ENCODE assay signal across 12 cellular contexts in genomic region chr2:164014068-164014577, GRCh38.
DNase-seq lines count a peak whose midpoint lies in the region; ATAC-seq and TF ChIP-seq lines count a peak whose summit lies in the region.
"Had no signal": no experiment of that assay in that cellular context is flagged by ENCODE, and none has a peak within 500 bp of the region (broad histone marks: within the 10 kb centered on the region; RNA-seq: fewer than 3 reads in every experiment).

No MANE protein-coding gene starts in this region.

- peaks cover 23% of the 10 kb centered on the region for H3K4me1 Mint-ChIP-seq in chondrocyte (ENCODE audit: low read depth)

- H3K9ac ChIP-seq in HUES48 (ENCODE audit: low read depth, low read length), result peak overlapping the region; percentile 35; the same call in 1 of the 2 replicates

- H3K36me3 ChIP-seq in HUES48 (ENCODE audit: control insufficient read depth, insufficient read depth, low read length), result no peaks in the 10 kb centered on the region
- H3K36me3 ChIP-seq in gastrocnemius medialis, result no peaks in the 10 kb centered on the region
- H3K36me3 ChIP-seq: cardiac muscle cell had no signal

- no peaks in the 10 kb centered on the region for H3K27me3 Mint-ChIP-seq in chondrocyte (ENCODE audit: low read depth)

- intact Hi-C loops in gastrocnemius medialis (cut with DNase I; ENCODE audit: low total_unique reads), result no loop called here

- peaks cover 14% of the 10 kb centered on the region for H3K4me1 ChIP-seq in HUES48 (ENCODE audit: control insufficient read depth, insufficient read depth, low read length)
- no peaks in the 10 kb centered on the region for H3K4me1 ChIP-seq in gastrocnemius medialis

- H3K27me3 ChIP-seq in HUES48 (ENCODE audit: control insufficient read depth, insufficient read depth, low read length) (no peaks in the 10 kb centered on the region), gastrocnemius medialis (no peaks in the 10 kb centered on the region)
- H3K27me3 ChIP-seq: cardiac muscle cell had no signal

- H3K27ac Mint-ChIP-seq in chondrocyte (ENCODE audit: unreplicated experiment), result peak overlapping the region; percentile 19

- no peaks in the 10 kb centered on the region for H3K9me3 ChIP-seq in HUES48 (ENCODE audit: control insufficient read depth, insufficient read depth, low read length)
- no peaks in the 10 kb centered on the region for H3K9me3 ChIP-seq in gastrocnemius medialis

- H3K4me3 ChIP-seq in HUES48 (ENCODE audit: low read depth, low read length), result no peak overlapping the region
- peak overlapping the region in 1 of 4 donors; percentile 13 for H3K4me3 ChIP-seq in gastrocnemius medialis
- H3K4me3 ChIP-seq: cardiac muscle cell had no signal

- no peak for TF ChIP-seq POLR2A in gastrocnemius medialis (IDR thresholded peaks at IDR 0.05)

- in situ Hi-C loops in gastrocnemius medialis (cut with MboI; ENCODE audit: low sequenced_read_pairs in 4 of 4), result no loop called here

- no peaks in the 10 kb centered on the region for H3K36me3 Mint-ChIP-seq in chondrocyte (ENCODE audit: low read depth)

- no peaks in the 10 kb centered on the region for H3K9me3 Mint-ChIP-seq in chondrocyte (ENCODE audit: low read depth)

- H3K27ac ChIP-seq in HUES48 (ENCODE audit: low read depth, low read length) (peak overlapping the region; percentile 45), gastrocnemius medialis (no peak overlapping the region)
- H3K27ac ChIP-seq: cardiac muscle cell had no signal

- H3K4me3 Mint-ChIP-seq in chondrocyte (ENCODE audit: unreplicated experiment), result no peak overlapping the region

- TF ChIP-seq CTCF in chondrocyte (IDR thresholded peaks at IDR 0.05) (no peak), gastrocnemius medialis (IDR thresholded peaks at IDR 0.05 in 4 of 5, conservative IDR thresholded peaks at IDR 0.05 in 1 of 5) (no peak)

- no peak for DNase-seq in chondrocyte (ENCODE audit: low spot score)
- peak; percentile 73 for DNase-seq in islet precursor cell
- DNase-seq in gastrocnemius medialis, result peak in 1 of 2 donors; percentile 23
- no peak for DNase-seq in stimulated activated naive CD8-positive, alpha-beta T cell treated with anti-CD3 and anti-CD28 coated beads, Interleukin-15, Interleukin-2, amounts not matched to agents 100 U/mL and 50 U/mL, for 24 hours
- DNase-seq in HuH-7 (ENCODE audit: low spot score), result no peak
- DNase-seq: DMS153, NCI-H2029, SHP77 treated with DMSO at 0.1 percent for 48 hours had no signal

- ATAC-seq in gastrocnemius medialis, result peak; percentile 47 to 72
- no peak for ATAC-seq in stimulated activated naive CD8-positive, alpha-beta T cell treated with anti-CD3 and anti-CD28 coated beads, Interleukin-15, Interleukin-2, amounts not matched to agents 100 U/mL and 50 U/mL, for 24 hours
- ATAC-seq in HG03139 (IDR thresholded peaks at IDR 0.05; ENCODE audit: unreplicated experiment), result no peak
- ATAC-seq in HG02938 (IDR thresholded peaks at IDR 0.05; ENCODE audit: unreplicated experiment), result no peak

Comparison
In these comparisons a context has a peak if more than half of its experiments do, and no peak if none do; other contexts are left out.
1. ATAC-seq: peak in gastrocnemius medialis (2 of 2); none in stimulated activated naive CD8-positive, alpha-beta T cell treated with anti-CD3 and anti-CD28 coated beads, Interleukin-15, Interleukin-2, amounts not matched to agents 100 U/mL and 50 U/mL, for 24 hours (single experiment), HG03139 (single experiment) and HG02938 (single experiment).